Comparison of ENCODE assay signal across 10 cellular contexts in the genomic region with DNA sequence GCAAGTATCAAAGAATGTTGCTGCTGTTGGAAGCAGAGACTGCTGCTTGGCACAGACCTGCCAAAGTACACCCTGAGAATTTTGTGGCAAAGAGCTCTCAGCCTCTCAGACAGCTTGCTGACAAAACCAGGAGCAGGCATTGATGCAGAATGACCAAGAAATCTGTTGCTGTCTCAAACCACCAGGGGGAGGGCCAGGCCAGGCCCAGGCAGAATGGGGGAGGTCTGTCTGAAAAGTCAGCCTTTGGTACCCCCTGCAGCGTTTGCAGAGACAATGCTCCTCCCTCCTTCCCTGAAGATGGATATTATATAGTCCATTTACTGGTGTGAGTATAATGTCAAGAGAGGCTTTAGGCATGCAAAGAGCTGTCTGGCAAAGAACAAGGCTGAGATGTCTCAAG. TPM values are rescaled to one million over a fixed set of nuclear protein-coding genes. Genes with fewer than 3 reads are reported as not detected.
DNase-seq lines count a peak whose midpoint lies in the region; ATAC-seq and TF ChIP-seq lines count a peak whose summit lies in the region.
"Had no signal": no experiment of that assay in that cellular context is flagged by ENCODE, and none has a peak within 500 bp of the region (broad histone marks: within the 10 kb centered on the region; RNA-seq: fewer than 3 reads in every experiment).

No MANE protein-coding gene starts in this region.

- no peaks in the 10 kb centered on the region for H3K4me1 ChIP-seq in DOHH2 (ENCODE audit: control insufficient read depth, low read length)
- no peaks in the 10 kb centered on the region for H3K4me1 ChIP-seq in HCT116 (ENCODE audit: control insufficient read depth in 1 of 2, insufficient read depth in 2 of 2, low read length in 2 of 2)
- no peaks in the 10 kb centered on the region for H3K4me1 ChIP-seq in SK-N-SH (ENCODE audit: control insufficient read depth in 1 of 2, insufficient read depth in 2 of 2, low read depth in 1 of 2, low read length in 1 of 2)
- H3K4me1 ChIP-seq: pancreas had no signal

- H3K9me3 ChIP-seq in DOHH2 (ENCODE audit: control insufficient read depth, insufficient read depth, low read length): no peaks in the 10 kb centered on the region
- H3K9me3 ChIP-seq in HCT116 (ENCODE audit: control insufficient read depth in 1 of 2, insufficient read depth in 1 of 2, low read depth in 1 of 2, low read length in 2 of 2): no peaks in the 10 kb centered on the region
- no peaks in the 10 kb centered on the region for H3K9me3 ChIP-seq in SK-N-SH
- H3K9me3 ChIP-seq: pancreas, thoracic aorta had no signal

- no peaks in the 10 kb centered on the region for H4K20me1 ChIP-seq in DOHH2 (ENCODE audit: control insufficient read depth, insufficient read depth, low read depth, low read length)
- H4K20me1 ChIP-seq in HCT116 (ENCODE audit: insufficient read depth): no peaks in the 10 kb centered on the region
- no peaks in the 10 kb centered on the region for H4K20me1 ChIP-seq in SK-N-SH (ENCODE audit: insufficient read depth)

- H2AFZ ChIP-seq in HCT116 (ENCODE audit: low read depth, low read length, poor library complexity, severe bottlenecking) (no peak overlapping the region), SK-N-SH (ENCODE audit: low read depth) (no peak overlapping the region)

- BruUV-seq in HCT116 (replicated peaks; lab: Mats Ljungman, UMichigan): no TSS peak

- H3K4me2 ChIP-seq in DOHH2 (ENCODE audit: low read length) (no peak overlapping the region), HCT116 (ENCODE audit: low read length) (no peak overlapping the region), SK-N-SH (no peak overlapping the region)

- H3K36me3 ChIP-seq in DOHH2 (ENCODE audit: control insufficient read depth, low read length) (no peaks in the 10 kb centered on the region), HCT116 (ENCODE audit: control insufficient read depth in 1 of 2, insufficient read depth in 2 of 2, low read length in 2 of 2) (no peaks in the 10 kb centered on the region), SK-N-SH (replicated peaks in 1 of 2; ENCODE audit: control insufficient read depth in 1 of 2, insufficient read depth in 2 of 2, low read length in 1 of 2) (no peaks in the 10 kb centered on the region)
- H3K36me3 ChIP-seq: pancreas, thoracic aorta had no signal

- H3K27me3 ChIP-seq in DOHH2 (ENCODE audit: control insufficient read depth, low read length) (no peaks in the 10 kb centered on the region), HCT116 (ENCODE audit: insufficient read depth, low read length) (no peaks in the 10 kb centered on the region), SK-N-SH (ENCODE audit: insufficient read depth) (peaks cover under 1% of the 10 kb centered on the region; the same call in 1 of the 2 replicates)
- H3K27me3 ChIP-seq: pancreas had no signal

- TF ChIP-seq POLR2A in HCT116 (IDR thresholded peaks at IDR 0.05; ENCODE audit: borderline replicate concordance, extremely low read depth, insufficient read depth, insufficient read length): no peak

- TF ChIP-seq RAD21 in HCT116 (IDR thresholded peaks at IDR 0.05; ENCODE audit: low read depth) (peak; percentile 53), SK-N-SH (IDR thresholded peaks at IDR 0.05; ENCODE audit: low read length) (peak; percentile 59)

- H3F3A ChIP-seq in DOHH2 (ENCODE audit: control insufficient read depth, insufficient read depth) (no peaks in the 10 kb centered on the region), SK-N-SH (replicated peaks; ENCODE audit: insufficient read depth) (no peaks in the 10 kb centered on the region)

- 0% methylated on average over 1 of the region's 1 CpG for WGBS in SK-N-SH (ENCODE audit: low lambda C conversion rate)

- no peaks in the 10 kb centered on the region for H3K9me2 ChIP-seq in DOHH2 (replicated peaks; ENCODE audit: control insufficient read depth, low read length)
- H3K9me2 ChIP-seq in HCT116 (ENCODE audit: insufficient read depth): no peaks in the 10 kb centered on the region
- no peaks in the 10 kb centered on the region for H3K9me2 ChIP-seq in SK-N-SH

- ATAC-seq in HCT116 (peak; percentile 68; the same call in 1 of the 2 replicates), left lobe of liver (peak; percentile 23), omental fat pad (ENCODE audit: low FRiP score) (no peak)

- no peak for DNase-seq in HCT116 (ENCODE audit: low read depth, low spot score)
- peak; percentile 40 for DNase-seq in SK-N-SH
- no peak for DNase-seq in left lobe of liver (ENCODE audit: low spot score)
- no peak for DNase-seq in activated CD4-positive, CD25-positive, alpha-beta regulatory T cell (lab: John Stamatoyannopoulos, UW)
- no peak for DNase-seq in effector CD4-positive, alpha-beta T cell
- no peak for DNase-seq in omental fat pad (ENCODE audit: low spot score)
- no peak for DNase-seq in NOMO-1 treated with dmso at 0.1 percent for 144 hours (lab: John Stamatoyannopoulos, UW; ENCODE audit: unreplicated experiment)
- DNase-seq: pancreas had no signal

- intact Hi-C loops in HCT116 (cut with micrococcal nuclease): loop anchor here (5.0 kb wide), 1 partner anchor 219 kb away; no protein-coding TSS in a partner anchor

- POLR2A ChIA-PET in HCT116 (lab: Charles Lee): no interaction called here
- POLR2A ChIA-PET in SK-N-SH (lab: Yijun Ruan, JAX): no interaction called here

- RAD21 ChIA-PET in HCT116 (lab: Charles Lee; ENCODE audit: low non-redundant PET in 1 of 2, low total read pairs in 2 of 2, uncharacterized antibody in 2 of 2, unreplicated experiment in 2 of 2): no interaction called here

- H3K27ac ChIP-seq in DOHH2 (ENCODE audit: low read depth, low read length) (no peak overlapping the region), HCT116 (ENCODE audit: low read depth, low read length) (no peak overlapping the region), SK-N-SH (ENCODE audit: low read depth in 2 of 2, low read length in 1 of 2) (no peak overlapping the region)
- H3K27ac ChIP-seq: pancreas, thoracic aorta had no signal

- H3K79me2 ChIP-seq in DOHH2 (ENCODE audit: control insufficient read depth, low read length): no peaks in the 10 kb centered on the region
- H3K79me2 ChIP-seq in HCT116 (ENCODE audit: insufficient read depth, low read length): no peaks in the 10 kb centered on the region
- H3K79me2 ChIP-seq in SK-N-SH (ENCODE audit: insufficient read depth): no peaks in the 10 kb centered on the region

- H3K9ac ChIP-seq in HCT116 (ENCODE audit: low read length): no peak overlapping the region
- H3K9ac ChIP-seq in SK-N-SH: no peak overlapping the region

- no peak for TF ChIP-seq EP300 in SK-N-SH (IDR thresholded peaks at IDR 0.05; ENCODE audit: borderline replicate concordance in 1 of 2, low read depth in 1 of 2, low read length in 1 of 2)

- TF ChIP-seq CTCF in DOHH2 (IDR thresholded peaks at IDR 0.05; ENCODE audit: low read depth, low read length, poor library complexity, severe bottlenecking): peak; percentile 29
- TF ChIP-seq CTCF in HCT116 (IDR thresholded peaks at IDR 0.05 in 2 of 3, conservative IDR thresholded peaks at IDR 0.05 in 1 of 3; ENCODE audit: borderline replicate concordance in 1 of 3, insufficient read depth in 1 of 3, low read depth in 2 of 3, low read length in 2 of 3): peak; percentile 14 to 55 (median 53); a peak in 5 of 6 replicates
- TF ChIP-seq CTCF in SK-N-SH (IDR thresholded peaks at IDR 0.05): peak; percentile 59
- no peak for TF ChIP-seq CTCF in omental fat pad (IDR thresholded peaks at IDR 0.05)

- CTCF ChIA-PET in HCT116 (lab: Charles Lee) (no interaction called here), SK-N-SH (lab: Yijun Ruan, JAX) (interaction anchor here (0.6 to 3.2 kb wide), 15 partner anchors 9 to 576 kb away, joined by 3 to 16 read pairs (median 3); no protein-coding TSS in a partner anchor)

- H3K4me3 ChIP-seq in DOHH2 (ENCODE audit: low read length) (no peak overlapping the region), HCT116 (replicated peaks in 1 of 2; ENCODE audit: low read depth in 1 of 2, low read length in 2 of 2) (no peak overlapping the region), SK-N-SH (ENCODE audit: low read depth in 2 of 2, low read length in 1 of 2) (no peak overlapping the region; a peak in 1 of 4 replicates)
- H3K4me3 ChIP-seq: pancreas, thoracic aorta had no signal

TF ChIP-seq in HCT116, 20 proteins besides CTCF, POLR2A, EP300 and RAD21 (continues in another document):
- no peak for TF ChIP-seq ZBTB33 (IDR thresholded peaks at IDR 0.05; ENCODE audit: extremely low read depth, insufficient replicate concordance, low read length)

TF ChIP-seq in SK-N-SH, 30 proteins besides CTCF, POLR2A, EP300 and RAD21:
- TF ChIP-seq CHD2 (IDR thresholded peaks at IDR 0.05; ENCODE audit: low read length, partially characterized antibody): no peak
- no peak for TF ChIP-seq RXRA (IDR thresholded peaks at IDR 0.05; ENCODE audit: borderline replicate concordance, low read depth)
- no peak for TF ChIP-seq TAF1 (IDR thresholded peaks at IDR 0.05; ENCODE audit: borderline replicate concordance, low read depth, low read length)
- peak; percentile 25; the same call in 1 of the 2 replicates for TF ChIP-seq SMC3 (IDR thresholded peaks at IDR 0.05; ENCODE audit: low read depth, low read length)
TF ChIP-seq in SK-N-SH: peak in this region for 1.

RNA-seq across cellular contexts. Expression of gene TRPC5OS, which starts 52.9 kb away (rescaled TPM):
- total RNA-seq in HCT116 (2021; ENCODE audit: unreplicated experiment): 0.07 TPM
- 0.02 and 0.03 TPM in 2 replicates for polyA plus RNA-seq in HCT116 (2012)
- polyA plus RNA-seq in SK-N-SH (2012; rRNA removed): not detected in 2 replicates
- not detected in 2 replicates for polyA plus RNA-seq in SK-N-SH (2012; cell fraction: cytosol; rRNA removed)
- not detected in 2 replicates for polyA plus RNA-seq in SK-N-SH (2012; cell fraction: nucleus; rRNA removed)
- not detected for total RNA-seq in left lobe of liver
- not detected for total RNA-seq in omental fat pad
- total RNA-seq: thoracic aorta had no signal

Comparison
In these comparisons a context has a peak if more than half of its experiments do, and no peak if none do; other contexts are left out.
1. CTCF ChIP-seq: peak in DOHH2 (single experiment), HCT116 (3 of 3) and SK-N-SH (single experiment); none in omental fat pad (0 of 3).